In genomic region chr11:126303623-126304456, GRCh38 we compare ENCODE assay signal across 8 cellular contexts. TPM values are rescaled to one million over a fixed set of nuclear protein-coding genes. Genes with fewer than 3 reads are reported as not detected.
A peak's percentile ranks its signal among the peaks of the same experiment; 100 is the strongest.
DNase-seq lines count a peak whose midpoint lies in the region; TF ChIP-seq lines count a peak whose summit lies in the region.

Gene DCPS, plus strand, starts transcription at chr11:126304060. Its CDS starts 21 bp downstream, at chr11:126304081.

- no peaks in the 10 kb centered on the region for H3K79me1 ChIP-seq in H9 (ENCODE audit: insufficient read depth, low read depth, low read length, poor library complexity, severe bottlenecking)

- no peak within 1 kb of the TSS for H3K4ac ChIP-seq in H9 (ENCODE audit: low read depth, low read length)

- no peak within 1 kb of the TSS for H2BK20ac ChIP-seq in H9 (ENCODE audit: low read depth, low read length, poor library complexity, severe bottlenecking)

- H2BK5ac ChIP-seq in H9 (ENCODE audit: insufficient read length, low read length): no peak within 1 kb of the TSS

- H3K27me3 Mint-ChIP-seq in H9 (ENCODE audit: low read depth): no peaks in the 10 kb centered on the region
- H3K27me3 Mint-ChIP-seq in neural crest cell (ENCODE audit: low read depth): no peaks in the 10 kb centered on the region

- H2BK120ac ChIP-seq in H9 (ENCODE audit: low read depth, low read length, poor library complexity, severe bottlenecking): no peak within 1 kb of the TSS

- peak within 1 kb of the TSS; percentile 95 to 98 (median 97) for H3K27ac Mint-ChIP-seq in H9
- peak within 1 kb of the TSS; percentile 94 for H3K27ac Mint-ChIP-seq in neural crest cell (ENCODE audit: unreplicated experiment)

- H3K4me1 ChIP-seq in H9 (ENCODE audit: insufficient read depth, low read length) (peaks cover 3% of the 10 kb centered on the region; the same call in 1 of the 2 replicates), stomach smooth muscle (ENCODE audit: control insufficient read depth, insufficient read depth, low read length) (peaks cover 14% of the 10 kb centered on the region)

- H3K14ac ChIP-seq in H9 (ENCODE audit: insufficient read depth, low read length): peak within 1 kb of the TSS; percentile 85

- H3K4me1 Mint-ChIP-seq in H9 (peaks cover 10 to 18% of the 10 kb centered on the region in 2 experiments), neural crest cell (peaks cover 40% of the 10 kb centered on the region)

- peaks cover 14 to 43% (median 32%) of the 10 kb centered on the region in 3 experiments; a peak in 6 of 7 replicates for H3K36me3 Mint-ChIP-seq in H9 (ENCODE audit: insufficient read depth in 1 of 3, low read depth in 3 of 3)
- peaks cover 7% of the 10 kb centered on the region for H3K36me3 Mint-ChIP-seq in neural crest cell (ENCODE audit: low read depth)

- no peak within 1 kb of the TSS for H2AK5ac ChIP-seq in H9 (ENCODE audit: insufficient read length, low read length)

- H2BK12ac ChIP-seq in H9 (ENCODE audit: insufficient read length, low read depth, low read length): no peak within 1 kb of the TSS

- H4K20me1 ChIP-seq in H9 (ENCODE audit: control insufficient read depth, insufficient read depth, insufficient read length): no peaks in the 10 kb centered on the region

- no peak within 1 kb of the TSS for H2BK15ac ChIP-seq in H9 (ENCODE audit: low read depth, low read length)

- WGBS in H9 (ENCODE audit: extremely low coverage, insufficient read length, low lambda C conversion rate): no CpG with 5 or more reads among the region's 61 CpGs

- in situ Hi-C loops in G401 (cut with HindIII; ENCODE audit: low sequenced_read_pairs): no loop called here

- H3K4me3 ChIP-seq in MG63: peak within 1 kb of the TSS; percentile 75
- H3K4me3 ChIP-seq in fibroblast of villous mesenchyme (ENCODE audit: low read depth, low read length): peak within 1 kb of the TSS; percentile 95
- peak within 1 kb of the TSS; percentile 97 to 98 for H3K4me3 ChIP-seq in stomach smooth muscle (ENCODE audit: low read length in 2 of 2)

- no peak within 1 kb of the TSS for H4K8ac ChIP-seq in H9 (replicated peaks; ENCODE audit: insufficient read length, low read depth, low read length)

- H3K56ac ChIP-seq in H9 (ENCODE audit: insufficient read length, low read depth, low read length): no peak within 1 kb of the TSS

- no peaks in the 10 kb centered on the region for H3K79me2 ChIP-seq in H9 (ENCODE audit: insufficient read depth, low read length)

- no peak within 1 kb of the TSS for H3T11ph ChIP-seq in H9 (ENCODE audit: low read length)

- H3K27me3 ChIP-seq in H9 (ENCODE audit: insufficient read depth, low read length): no peaks in the 10 kb centered on the region
- H3K27me3 ChIP-seq in MG63: no peaks in the 10 kb centered on the region
- no peaks in the 10 kb centered on the region for H3K27me3 ChIP-seq in stomach smooth muscle (ENCODE audit: control insufficient read depth in 1 of 2, insufficient read depth in 2 of 2, low read length in 2 of 2)

- no peak within 1 kb of the TSS for H4K5ac ChIP-seq in H9 (ENCODE audit: insufficient read length, low read depth, low read length)

- H3K9ac ChIP-seq in H9 (ENCODE audit: extremely low read depth, insufficient read length, low read length) (peak within 1 kb of the TSS; percentile 77), stomach smooth muscle (ENCODE audit: low read length in 2 of 2) (peak within 1 kb of the TSS; percentile 91 to 93)

- peaks cover 7% of the 10 kb centered on the region for H3K23me2 ChIP-seq in H9 (ENCODE audit: insufficient read length, low read depth, low read length, poor library complexity, severe bottlenecking)

- H2AFZ ChIP-seq in H9 (ENCODE audit: low read length): no peak within 1 kb of the TSS

- H3K9me3 Mint-ChIP-seq in H9 (no peaks in the 10 kb centered on the region), neural crest cell (no peaks in the 10 kb centered on the region)

- TF ChIP-seq CTCF in H9 (conservative IDR thresholded peaks at IDR 0.05) (no peak), fibroblast of villous mesenchyme (IDR thresholded peaks at IDR 0.05; ENCODE audit: insufficient read depth, low read depth, low read length) (no peak), neural crest cell (conservative IDR thresholded peaks at IDR 0.05) (no peak)

- H3K36me3 ChIP-seq in MG63 (peaks cover 14% of the 10 kb centered on the region), stomach smooth muscle (ENCODE audit: control insufficient read depth in 2 of 2, insufficient read depth in 2 of 2, low read length in 2 of 2) (peaks cover 4 to 5% of the 10 kb centered on the region in 2 donors)

- H3K18ac ChIP-seq in H9 (ENCODE audit: insufficient read length, low read depth, low read length): peak within 1 kb of the TSS; percentile 66

- H3K4me2 ChIP-seq in H9 (ENCODE audit: insufficient read depth, insufficient read length, low read length): peak within 1 kb of the TSS; percentile 74

- no peaks in the 10 kb centered on the region for H3K9me3 ChIP-seq in H9 (ENCODE audit: control insufficient read depth, low read depth, low read length)
- no peaks in the 10 kb centered on the region for H3K9me3 ChIP-seq in MG63
- H3K9me3 ChIP-seq in stomach smooth muscle (ENCODE audit: control insufficient read depth in 2 of 2, low read length in 2 of 2): no peaks in the 10 kb centered on the region

- H3K27ac ChIP-seq in H9 (ENCODE audit: insufficient read length, low read depth, low read length) (no peak within 1 kb of the TSS), stomach smooth muscle (ENCODE audit: low read length) (peak within 1 kb of the TSS; percentile 92)

- no peak within 1 kb of the TSS for H3K23ac ChIP-seq in H9 (ENCODE audit: insufficient read length, low read depth, low read length)

- peak within 1 kb of the TSS; percentile 81 to 88 for H3K4me3 Mint-ChIP-seq in H9
- peak within 1 kb of the TSS; percentile 83 for H3K4me3 Mint-ChIP-seq in neural crest cell

- H4K91ac ChIP-seq in H9 (ENCODE audit: insufficient read length, low read depth, low read length): no peak within 1 kb of the TSS

- DNase-seq in G401 (ENCODE audit: low spot score) (peak; percentile 93), H9 (peak; percentile 95), MG63 (peak; percentile 94), SIG-M5 (lab: John Stamatoyannopoulos, UW) (peak; percentile 35), activated gamma-delta T cell treated with Interleukin-2 at 50 U/mL for 16 hours (peak; percentile 82), fibroblast of villous mesenchyme (ENCODE audit: low read depth) (peak; percentile 90), neural crest cell (ENCODE audit: low read depth, low spot score) (peak; percentile 79)

RNA-seq across cellular contexts. Expression of gene DCPS, which starts in this region (rescaled TPM):
- 25.0 and 48.3 TPM in 2 replicates for total RNA-seq in G401 (2014; rRNA removed; shearing (Covaris generic))
- total RNA-seq in H9 (2021): 24.4 and 27.7 TPM in 2 replicates
- 27.9 and 31.4 TPM in 2 replicates for total RNA-seq in MG63 (2014; rRNA removed; shearing (Covaris generic); ENCODE audit: low replicate concordance)
- total RNA-seq in fibroblast of villous mesenchyme: 10.4 and 12.9 TPM in 2 replicates
- total RNA-seq in neural crest cell: 22.9 and 23.3 TPM in 2 replicates

Comparison
In these comparisons a context has a peak if more than half of its experiments do, and no peak if none do; other contexts are left out.
1. DNase-seq: peak in every context shown above with its lines; median percentile 95 in H9; 94 in MG63; 93 in G401; 90 in fibroblast of villous mesenchyme; 82 in activated gamma-delta T cell treated with Interleukin-2 at 50 U/mL for 16 hours; 79 in neural crest cell; 35 in SIG-M5.